Comparison of ENCODE assay signal across 1 cellular context in genomic region chr13:70235565-70235964, GRCh38.
"Had no signal": no experiment of that assay in that cellular context is flagged by ENCODE, and none has a peak within 500 bp of the region (broad histone marks: within the 10 kb centered on the region; RNA-seq: fewer than 3 reads in every experiment).

No MANE protein-coding gene starts in this region.

- H3K9me3 ChIP-seq: MG63 had no signal

- H3K4me3 ChIP-seq: MG63 had no signal

- H3K27me3 ChIP-seq: MG63 had no signal

- H3K36me3 ChIP-seq: MG63 had no signal
